ENCODE assay signal across 20 cellular contexts in genomic region chr15:67937153-67937761, GRCh38.
DNase-seq lines count a peak whose midpoint lies in the region; ATAC-seq, FAIRE-seq and TF ChIP-seq lines count a peak whose summit lies in the region.
"Had no signal": no experiment of that assay in that cellular context is flagged by ENCODE, and none has a peak within 500 bp of the region (broad histone marks: within the 10 kb centered on the region; RNA-seq: fewer than 3 reads in every experiment).

No MANE protein-coding gene starts in this region.

- no peak for TF ChIP-seq POLR2A in GM12891 (IDR thresholded peaks at IDR 0.05; ENCODE audit: low read depth, low read length)

- POLR2A ChIA-PET in WTC11 (lab: Charles Lee): no interaction called here

- H3K4me1 ChIP-seq in BLaER1: peaks cover 21% of the 10 kb centered on the region
- no peaks in the 10 kb centered on the region for H3K4me1 ChIP-seq in H9 (ENCODE audit: insufficient read depth, low read length)

- no peak overlapping the region for H3K4me3 ChIP-seq in BLaER1
- H3K4me3 ChIP-seq: mucosa of descending colon, spleen had no signal

- CTCF ChIA-PET in WTC11 (lab: Charles Lee): interaction anchor here (1.0 to 2.6 kb wide), 5 partner anchors 9 to 369 kb away, joined by 3 to 9 read pairs (median 4); partner anchors contain the start of gene PIAS1

- no peaks in the 10 kb centered on the region for H3K23me2 ChIP-seq in H9 (ENCODE audit: insufficient read length, low read depth, low read length, poor library complexity, severe bottlenecking)

- no peak overlapping the region for H4K91ac ChIP-seq in H9 (ENCODE audit: insufficient read length, low read depth, low read length)

- H3K4me2 ChIP-seq in BLaER1 (peak overlapping the region; percentile 22; the same call in 1 of the 2 replicates), H9 (ENCODE audit: insufficient read depth, insufficient read length, low read length) (no peak overlapping the region)

- no CpG with 5 or more reads among the region's 3 CpGs for WGBS in H9 (ENCODE audit: extremely low coverage, insufficient read length, low lambda C conversion rate)

- H4K8ac ChIP-seq in H9 (replicated peaks; ENCODE audit: insufficient read length, low read depth, low read length): no peak overlapping the region

- no peak overlapping the region for H2BK12ac ChIP-seq in H9 (ENCODE audit: insufficient read length, low read depth, low read length)

- H3K36me3 ChIP-seq in BLaER1: no peaks in the 10 kb centered on the region
- H3K36me3 ChIP-seq: spleen had no signal

- H3K4me3 Mint-ChIP-seq in H9: no peak overlapping the region
- no peak overlapping the region for H3K4me3 Mint-ChIP-seq in WTC11
- H3K4me3 Mint-ChIP-seq: stimulated activated naive B cell treated with anti-CD40 and anti-IgM and Interleukin-4, amounts not matched to agents 10 μg/mL and 1 μg/mL and 100 μg/mL, for 72 hours; T-helper 17 cell had no signal

- peak; percentile 52 for DNase-seq in H9
- DNase-seq in WTC11 (ENCODE audit: low spot score): no peak
- peak; percentile 37 for DNase-seq in kidney tubule cell (ENCODE audit: low spot score)
- DNase-seq in ureter (ENCODE audit: low spot score): no peak
- no peak for DNase-seq in GM12891 (ENCODE audit: insufficient read length, low spot score)
- DNase-seq in GM19239 (ENCODE audit: insufficient read length, low spot score): no peak
- DNase-seq: Calu3, cortex of kidney, head of caudate nucleus, mucosa of descending colon, NCI-H1436 treated with DMSO at 0.1 percent for 48 hours, NCI-H524, spleen, T-helper 17 cell had no signal

- no peak overlapping the region for H3K56ac ChIP-seq in H9 (ENCODE audit: insufficient read length, low read depth, low read length)

- H3K9me3 Mint-ChIP-seq in H9 (peaks cover 0 to 2% of the 10 kb centered on the region in 2 experiments; a peak in 3 of 5 replicates), WTC11 (peaks cover 3% of the 10 kb centered on the region)

- H2BK5ac ChIP-seq in H9 (ENCODE audit: insufficient read length, low read length): no peak overlapping the region

- no peak overlapping the region for H3T11ph ChIP-seq in H9 (ENCODE audit: low read length)

- H3K18ac ChIP-seq in H9 (ENCODE audit: insufficient read length, low read depth, low read length): no peak overlapping the region

- no peak overlapping the region for H2AK5ac ChIP-seq in H9 (ENCODE audit: insufficient read length, low read length)

- FAIRE-seq in GM12891 (lab: Jason Lieb, UNC) (no peak), GM19239 (lab: Jason Lieb, UNC) (no peak)
- FAIRE-seq: islet of Langerhans, RCC 7860 had no signal

- H3K36me3 Mint-ChIP-seq in H9 (ENCODE audit: insufficient read depth in 1 of 3, low read depth in 3 of 3) (no peaks in the 10 kb centered on the region; a peak in 1 of 7 replicates), WTC11 (no peaks in the 10 kb centered on the region)

- H3K79me1 ChIP-seq in H9 (ENCODE audit: insufficient read depth, low read depth, low read length, poor library complexity, severe bottlenecking): no peaks in the 10 kb centered on the region

- H3K27ac Mint-ChIP-seq in H9: no peak overlapping the region; a peak in 1 of 7 replicates
- no peak overlapping the region for H3K27ac Mint-ChIP-seq in WTC11
- H3K27ac Mint-ChIP-seq: stimulated activated naive B cell treated with anti-CD40 and anti-IgM and Interleukin-4, amounts not matched to agents 10 μg/mL and 1 μg/mL and 100 μg/mL, for 72 hours; T-helper 17 cell had no signal

- H4K20me1 ChIP-seq in BLaER1 (no peaks in the 10 kb centered on the region), H9 (ENCODE audit: control insufficient read depth, insufficient read depth, insufficient read length) (no peaks in the 10 kb centered on the region)

- H3K4me1 Mint-ChIP-seq in H9 (peaks cover 16 to 22% of the 10 kb centered on the region in 2 experiments), WTC11 (peaks cover 25% of the 10 kb centered on the region)

- no peak overlapping the region for H2BK20ac ChIP-seq in H9 (ENCODE audit: low read depth, low read length, poor library complexity, severe bottlenecking)

- TF ChIP-seq CTCF in H9 (conservative IDR thresholded peaks at IDR 0.05) (no peak), WTC11 (IDR thresholded peaks at IDR 0.05) (no peak)

- ATAC-seq in WTC11 (peak; percentile 92), GM21529 (IDR thresholded peaks at IDR 0.05; ENCODE audit: unreplicated experiment) (no peak)
- ATAC-seq: activated CD4-positive, CD25-positive, alpha-beta regulatory T cell treated with anti-CD3 and anti-CD28 coated beads, Interleukin-2, amount 50 U/mL, for 24 hours; mucosa of descending colon; T-helper 17 cell had no signal

- H3K27ac ChIP-seq in BLaER1: no peak overlapping the region
- H3K27ac ChIP-seq in H9 (ENCODE audit: insufficient read length, low read depth, low read length): no peak overlapping the region
- H3K27ac ChIP-seq: spleen had no signal

- no peak overlapping the region for H3K4ac ChIP-seq in H9 (ENCODE audit: low read depth, low read length)

- no peak overlapping the region for H3K23ac ChIP-seq in H9 (ENCODE audit: insufficient read length, low read depth, low read length)

- no peak overlapping the region for H4K5ac ChIP-seq in H9 (ENCODE audit: insufficient read length, low read depth, low read length)

- H2BK15ac ChIP-seq in H9 (ENCODE audit: low read depth, low read length): no peak overlapping the region

- H2AFZ ChIP-seq in H9 (ENCODE audit: low read length): no peak overlapping the region

- H3K27me3 Mint-ChIP-seq in H9 (ENCODE audit: low read depth) (peaks cover 10% of the 10 kb centered on the region; the same call in 1 of the 2 replicates), WTC11 (ENCODE audit: low read depth) (peaks cover 3% of the 10 kb centered on the region)
- H3K27me3 Mint-ChIP-seq: stimulated activated naive B cell treated with anti-CD40 and anti-IgM and Interleukin-4, amounts not matched to agents 10 μg/mL and 1 μg/mL and 100 μg/mL, for 72 hours had no signal

- H3K79me2 ChIP-seq in H9 (ENCODE audit: insufficient read depth, low read length): no peaks in the 10 kb centered on the region

- H3K9me3 ChIP-seq in BLaER1 (no peaks in the 10 kb centered on the region), H9 (ENCODE audit: control insufficient read depth, low read depth, low read length) (no peaks in the 10 kb centered on the region)
- H3K9me3 ChIP-seq: mucosa of descending colon, spleen had no signal

- H3K27me3 ChIP-seq in BLaER1: no peaks in the 10 kb centered on the region
- H3K27me3 ChIP-seq in H9 (ENCODE audit: insufficient read depth, low read length): no peaks in the 10 kb centered on the region
- H3K27me3 ChIP-seq: spleen had no signal

- H3K14ac ChIP-seq in H9 (ENCODE audit: insufficient read depth, low read length): no peak overlapping the region

- H3K9ac ChIP-seq in BLaER1: no peak overlapping the region
- H3K9ac ChIP-seq in H9 (ENCODE audit: extremely low read depth, insufficient read length, low read length): no peak overlapping the region

- no peak overlapping the region for H2BK120ac ChIP-seq in H9 (ENCODE audit: low read depth, low read length, poor library complexity, severe bottlenecking)

TF ChIP-seq in WTC11, 78 proteins besides CTCF, POLR2A, EP300 and RAD21 (continues in another document):
- TF ChIP-seq, protein P1, sequence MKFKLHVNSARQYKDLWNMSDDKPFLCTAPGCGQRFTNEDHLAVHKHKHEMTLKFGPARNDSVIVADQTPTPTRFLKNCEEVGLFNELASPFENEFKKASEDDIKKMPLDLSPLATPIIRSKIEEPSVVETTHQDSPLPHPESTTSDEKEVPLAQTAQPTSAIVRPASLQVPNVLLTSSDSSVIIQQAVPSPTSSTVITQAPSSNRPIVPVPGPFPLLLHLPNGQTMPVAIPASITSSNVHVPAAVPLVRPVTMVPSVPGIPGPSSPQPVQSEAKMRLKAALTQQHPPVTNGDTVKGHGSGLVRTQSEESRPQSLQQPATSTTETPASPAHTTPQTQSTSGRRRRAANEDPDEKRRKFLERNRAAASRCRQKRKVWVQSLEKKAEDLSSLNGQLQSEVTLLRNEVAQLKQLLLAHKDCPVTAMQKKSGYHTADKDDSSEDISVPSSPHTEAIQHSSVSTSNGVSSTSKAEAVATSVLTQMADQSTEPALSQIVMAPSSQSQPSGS (CRISPR knock-in tag; IDR thresholded peaks at IDR 0.05; ENCODE audit: borderline replicate concordance, low read depth): no peak
- no peak for TF ChIP-seq ATF1 (CRISPR knock-in tag; IDR thresholded peaks at IDR 0.05)
- no peak for TF ChIP-seq IRF1 (CRISPR knock-in tag; IDR thresholded peaks at IDR 0.05)
- TF ChIP-seq IRF2 (CRISPR knock-in tag; IDR thresholded peaks at IDR 0.05; ENCODE audit: borderline replicate concordance, low read depth): no peak
- TF ChIP-seq RORB (CRISPR knock-in tag; IDR thresholded peaks at IDR 0.05): no peak

TF ChIP-seq in GM12891, 5 proteins besides CTCF, POLR2A, EP300 and RAD21:
- TF ChIP-seq POU2F2 (IDR thresholded peaks at IDR 0.05; ENCODE audit: low read depth, low read length) (no peak), TAF1 (IDR thresholded peaks at IDR 0.05; ENCODE audit: low read depth, low read length) (no peak), PAX5 (IDR thresholded peaks at IDR 0.05; ENCODE audit: insufficient read depth, low read length, severe bottlenecking) (no peak), POLR2AphosphoS5 (IDR thresholded peaks at IDR 0.05; ENCODE audit: low read depth, low read length) (no peak), SPI1 (IDR thresholded peaks at IDR 0.05; ENCODE audit: low read depth, low read length) (no peak)

Comparison
In these comparisons a context has a peak if more than half of its experiments do, and no peak if none do; other contexts are left out.
1. DNase-seq: peak in H9 (single experiment) and kidney tubule cell (single experiment); none in WTC11 (single experiment), ureter (single experiment), GM12891 (single experiment) and GM19239 (single experiment).